22 cellular contexts compared by ENCODE assay signal in the genomic region with DNA sequence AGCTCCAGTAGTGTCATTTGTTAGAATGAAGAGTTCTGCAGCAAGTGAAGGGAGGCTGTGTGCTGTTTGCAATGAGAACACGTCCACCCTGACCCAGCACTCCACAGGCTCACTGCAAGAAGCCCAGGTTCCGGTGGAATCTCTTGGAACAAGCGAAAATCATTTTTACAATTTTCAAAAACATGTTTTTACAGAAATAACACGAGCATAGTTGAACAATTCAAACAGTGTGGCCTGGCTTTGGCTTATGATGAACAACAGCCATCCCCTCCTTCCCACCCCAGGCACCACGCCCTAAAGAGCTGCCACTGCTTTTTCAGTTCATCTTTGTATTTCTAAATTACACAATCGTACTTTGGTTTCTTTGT. TPM values are rescaled to one million over a fixed set of nuclear protein-coding genes. Genes with fewer than 3 reads are reported as not detected.
"Had no signal": no experiment of that assay in that cellular context is flagged by ENCODE, and none has a peak within 500 bp of the region (broad histone marks: within the 10 kb centered on the region; RNA-seq: fewer than 3 reads in every experiment).

No MANE protein-coding gene starts in this region.

- H3K4me3 ChIP-seq: coronary artery, ovary, prostate gland, thoracic aorta had no signal

- H3K4me1 ChIP-seq: prostate gland had no signal

- ATAC-seq: activated CD8-positive, alpha-beta memory T cell treated with anti-CD3 and anti-CD28 coated beads, Interleukin-2, amount 10 ng/mL, durations not matched to agents 7 days and 5 days; activated CD8-positive, alpha-beta T cell treated with anti-CD3 and anti-CD28 coated beads for 36 hours; naive thymus-derived CD8-positive, alpha-beta T cell; T-cell had no signal

- H3K27me3 ChIP-seq: brain microvascular endothelial cell, ovary had no signal

- H3K9me3 ChIP-seq: ovary, prostate gland, thoracic aorta had no signal

- H3K27ac ChIP-seq: epithelial cell of prostate, ovary, thoracic aorta, WERI-Rb-1 had no signal

- H3K36me3 ChIP-seq: brain microvascular endothelial cell, ovary, prostate gland, thoracic aorta, WERI-Rb-1 had no signal

- DNase-seq: activated CD4-positive, alpha-beta T cell treated with anti-CD3 and anti-CD28 coated beads, Interleukin-2, amount 10 ng/mL, durations not matched to agents 7 days and 5 days; activated CD4-positive, CD25-positive, alpha-beta regulatory T cell treated with anti-CD3 and anti-CD28 coated beads, Interleukin-2, amount 50 U/mL, for 72 hours; activated CD8-positive, alpha-beta memory T cell treated with anti-CD3 and anti-CD28 coated beads, Interleukin-2, amount 10 ng/mL, durations not matched to agents 7 days and 5 days; activated CD8-positive, alpha-beta T cell treated with anti-CD3 and anti-CD28 coated beads for 36 hours; activated effector memory CD4-positive, alpha-beta T cell treated with anti-CD3 and anti-CD28 coated beads, Interleukin-2, amount 50 U/mL, for 16 hours; activated naive CD4-positive, alpha-beta T cell treated with anti-CD3 and anti-CD28 coated beads, Interleukin-2, amount 10 ng/mL, durations not matched to agents 7 days and 5 days; activated T-cell treated with anti-CD3 and anti-CD28 coated beads for 4 hours; brain microvascular endothelial cell; cerebellar nuclear complex; foreskin fibroblast; naive thymus-derived CD8-positive, alpha-beta T cell; small intestine; stimulated activated CD4-positive, alpha-beta T cell treated with anti-CD3 and anti-CD28 coated beads, Interleukin-4, amount 100 ng/mL, for 1 hour; stimulated activated naive CD4-positive, alpha-beta T cell; T-cell had no signal

RNA-seq across cellular contexts. Expression of gene KY, which starts 59.5 kb away (rescaled TPM):
- total RNA-seq: activated CD4-positive, alpha-beta T cell treated with anti-CD3 and anti-CD28 coated beads, Interleukin-2, amount 10 ng/mL, durations not matched to agents 7 days and 5 days; activated CD8-positive, alpha-beta memory T cell treated with anti-CD3 and anti-CD28 coated beads, Interleukin-2, amount 10 ng/mL, durations not matched to agents 7 days and 5 days; activated CD8-positive, alpha-beta T cell treated with anti-CD3 and anti-CD28 coated beads for 36 hours; lung microvascular endothelial cell; naive thymus-derived CD8-positive, alpha-beta T cell; T-cell had no signal
- polyA plus RNA-seq: naive thymus-derived CD8-positive, alpha-beta T cell had no signal
